8 cellular contexts compared by ENCODE assay signal in the genomic region with DNA sequence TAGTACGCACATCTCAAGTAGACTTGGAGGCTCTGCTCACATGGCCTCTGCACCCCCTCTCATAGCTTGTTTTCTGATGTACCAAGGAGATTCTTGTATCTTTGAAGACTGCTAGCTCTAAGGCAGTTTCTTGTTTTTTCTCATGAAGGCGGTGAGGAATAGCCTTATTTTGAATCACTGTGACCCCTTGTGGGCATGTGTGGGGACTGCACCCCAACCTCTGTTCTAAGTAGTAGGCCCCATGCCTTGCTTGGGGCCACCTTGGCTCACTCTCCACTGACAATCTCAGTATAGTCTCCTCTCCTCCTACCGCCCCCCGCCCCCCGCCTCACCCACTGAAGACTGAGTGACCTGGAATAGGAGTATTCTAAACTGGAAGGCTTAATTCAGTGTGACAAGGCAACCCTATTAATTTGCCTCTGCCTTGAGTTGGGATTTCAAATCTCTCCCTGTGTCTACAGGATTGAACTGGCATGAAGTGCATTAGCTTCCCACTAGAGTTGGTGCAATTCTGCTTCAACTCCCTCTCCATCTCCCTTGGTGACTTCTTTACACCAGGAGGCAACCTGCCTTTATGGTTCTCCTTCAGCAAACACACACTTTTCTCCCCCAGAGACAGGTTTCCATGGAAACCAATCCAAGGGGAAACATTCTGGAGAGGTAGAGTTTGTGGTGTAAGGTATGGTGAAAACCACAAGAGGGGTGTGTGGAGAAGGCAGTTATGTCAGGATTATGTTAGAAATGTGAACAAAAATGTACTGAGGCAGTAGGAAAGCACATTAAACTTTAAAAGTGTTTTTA.
A peak's percentile ranks its signal among the peaks of the same experiment; 100 is the strongest.
DNase-seq lines count a peak whose midpoint lies in the region; ATAC-seq and TF ChIP-seq lines count a peak whose summit lies in the region.

No MANE protein-coding gene starts in this region.

- TF ChIP-seq CTCF in VCaP (conservative IDR thresholded peaks at IDR 0.05), result peak; percentile 62
- TF ChIP-seq CTCF in breast epithelium (IDR thresholded peaks at IDR 0.05), result peak; percentile 35 to 59 (median 53)

- no peak overlapping the region for H3K27ac ChIP-seq in VCaP
- no peak overlapping the region for H3K27ac ChIP-seq in breast epithelium

- no peaks in the 10 kb centered on the region for H3K27me3 ChIP-seq in breast epithelium

- DNase-seq in AG20443 (ENCODE audit: low spot score) (peak; percentile 76), LoVo (ENCODE audit: low spot score) (peak; percentile 27), breast epithelium (ENCODE audit: low spot score in 2 of 2) (peak; percentile 20 to 59), kidney tubule cell (ENCODE audit: low spot score) (peak; percentile 60)
- peak; percentile 70 for DNase-seq in stimulated activated CD4-positive, alpha-beta T cell treated with anti-CD3 and anti-CD28 coated beads, Interleukin-4, amount 100 ng/mL, for 24 hours

- no peaks in the 10 kb centered on the region for H3K36me3 ChIP-seq in breast epithelium

- peaks cover 8 to 10% of the 10 kb centered on the region in 2 donors for H3K9me3 ChIP-seq in breast epithelium

- H3K4me1 ChIP-seq in breast epithelium, result no peaks in the 10 kb centered on the region

- ATAC-seq in GM19351 (IDR thresholded peaks at IDR 0.05; ENCODE audit: unreplicated experiment), result peak; percentile 94
- ATAC-seq in GM21381 (IDR thresholded peaks at IDR 0.05; ENCODE audit: unreplicated experiment), result no peak

- no peak for TF ChIP-seq POLR2A in breast epithelium (IDR thresholded peaks at IDR 0.05)

- intact Hi-C loops in breast epithelium (cut with DNase I; ENCODE audit: low total_unique reads), result no loop called here

- H3K4me3 ChIP-seq in breast epithelium, result no peak overlapping the region
